8 cellular contexts compared by ENCODE assay signal in the genomic region with DNA sequence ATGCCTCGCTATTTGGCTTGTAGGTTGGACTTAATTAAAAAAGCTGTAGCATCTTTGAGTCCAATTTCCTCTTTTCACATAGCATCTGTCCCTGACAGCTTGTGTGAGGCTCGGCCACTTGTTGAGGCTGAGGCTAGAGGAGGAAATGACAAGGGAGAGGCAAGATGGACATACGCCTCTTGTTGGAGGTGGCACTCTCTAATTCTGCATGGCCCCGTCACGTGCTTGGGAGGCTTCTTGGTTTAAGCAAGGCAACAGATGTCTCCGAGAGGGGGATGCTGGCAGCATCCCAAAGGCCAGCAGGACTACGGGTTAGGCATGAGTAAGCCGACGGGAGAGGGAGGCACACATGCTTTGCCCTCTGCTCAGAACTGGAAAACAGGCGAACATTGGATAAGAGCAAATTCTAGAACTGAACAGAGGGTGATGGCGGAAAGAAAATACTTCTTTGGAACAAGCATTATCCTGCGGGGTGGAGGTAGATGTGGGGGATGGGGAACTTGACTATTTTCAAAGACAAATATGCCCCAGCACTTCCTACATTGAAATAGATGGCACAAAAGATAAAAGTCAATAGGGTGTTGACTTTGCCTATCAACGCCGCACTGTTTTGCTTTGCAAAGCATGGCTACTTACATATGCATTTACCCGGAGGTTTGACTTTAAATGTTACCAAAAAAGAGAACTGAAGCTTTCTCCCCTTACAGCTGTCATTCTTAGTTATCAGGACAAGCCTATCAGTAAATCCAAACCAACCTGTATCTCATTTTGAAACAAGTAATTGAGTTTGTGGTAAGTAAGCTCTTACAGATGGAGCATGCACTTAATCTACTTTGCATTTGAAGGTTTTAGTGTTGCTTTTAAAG.
A peak's percentile ranks its signal among the peaks of the same experiment; 100 is the strongest.
DNase-seq lines count a peak whose midpoint lies in the region; ATAC-seq and TF ChIP-seq lines count a peak whose summit lies in the region.

No MANE protein-coding gene starts in this region.

- TF ChIP-seq CTCF in fibroblast of pulmonary artery (IDR thresholded peaks at IDR 0.05; ENCODE audit: low read length, missing control alignments): no peak

- H3K27me3 Mint-ChIP-seq in activated CD8-positive, alpha-beta T cell treated with anti-CD3 and anti-CD28 coated beads, Interleukin-2, amount 10 ng/mL, durations not matched to agents 7 days and 5 days (ENCODE audit: low read depth): peaks cover 22% of the 10 kb centered on the region

- H3K9me3 Mint-ChIP-seq in activated naive CD4-positive, alpha-beta T cell treated with anti-CD3 and anti-CD28 coated beads, Interleukin-2, amount 50 U/mL, for 72 hours: no peaks in the 10 kb centered on the region
- H3K9me3 Mint-ChIP-seq in activated CD8-positive, alpha-beta T cell treated with anti-CD3 and anti-CD28 coated beads, Interleukin-2, amount 10 ng/mL, durations not matched to agents 7 days and 5 days (ENCODE audit: insufficient read depth): no peaks in the 10 kb centered on the region

- H3K4me3 ChIP-seq in fibroblast of pulmonary artery (replicated peaks; ENCODE audit: low read depth, low read length): no peak overlapping the region

- no peak overlapping the region for H3K4me3 Mint-ChIP-seq in activated CD8-positive, alpha-beta T cell treated with anti-CD3 and anti-CD28 coated beads, Interleukin-2, amount 10 ng/mL, durations not matched to agents 7 days and 5 days

- no peak overlapping the region for H3K27ac Mint-ChIP-seq in activated naive CD4-positive, alpha-beta T cell treated with anti-CD3 and anti-CD28 coated beads, Interleukin-2, amount 50 U/mL, for 72 hours
- no peak overlapping the region for H3K27ac Mint-ChIP-seq in activated CD8-positive, alpha-beta T cell treated with anti-CD3 and anti-CD28 coated beads, Interleukin-2, amount 10 ng/mL, durations not matched to agents 7 days and 5 days

- peaks cover 41% of the 10 kb centered on the region for H3K4me1 Mint-ChIP-seq in activated CD8-positive, alpha-beta T cell treated with anti-CD3 and anti-CD28 coated beads, Interleukin-2, amount 10 ng/mL, durations not matched to agents 7 days and 5 days (ENCODE audit: low read depth)

- DNase-seq in NCI-H345 (lab: John Stamatoyannopoulos, UW): peak; percentile 87
- DNase-seq in fibroblast of pulmonary artery (ENCODE audit: low read depth): peak; percentile 58
- no peak for DNase-seq in KBM-7
- no peak for DNase-seq in activated naive CD4-positive, alpha-beta T cell treated with anti-CD3 and anti-CD28 coated beads, Interleukin-2, amount 50 U/mL, for 72 hours (ENCODE audit: low spot score in 2 of 2)
- DNase-seq in left lobe of liver (ENCODE audit: low spot score): no peak
- no peak for DNase-seq in activated CD8-positive, alpha-beta T cell treated with anti-CD3 and anti-CD28 coated beads, Interleukin-2, amount 10 ng/mL, durations not matched to agents 7 days and 5 days

- POLR2A ChIA-PET in activated CD8-positive, alpha-beta T cell treated with anti-CD3 and anti-CD28 coated beads, Interleukin-2, amount 10 ng/mL, durations not matched to agents 7 days and 5 days (lab: Charles Lee): no interaction called here

- CTCF ChIA-PET in activated CD8-positive, alpha-beta T cell treated with anti-CD3 and anti-CD28 coated beads, Interleukin-2, amount 10 ng/mL, durations not matched to agents 7 days and 5 days (lab: Charles Lee): interaction anchor here (1.4 kb wide), 1 partner anchor 368 kb away, joined by 3 read pairs; no protein-coding TSS in a partner anchor

- ATAC-seq in GM18858 (IDR thresholded peaks at IDR 0.05; ENCODE audit: unreplicated experiment) (peak; percentile 59), HG02852 (IDR thresholded peaks at IDR 0.05; ENCODE audit: unreplicated experiment) (peak; percentile 59), left lobe of liver (no peak)
- no peak for ATAC-seq in activated naive CD4-positive, alpha-beta T cell treated with anti-CD3 and anti-CD28 coated beads, Interleukin-2, amount 50 U/mL, for 72 hours
- ATAC-seq in activated CD8-positive, alpha-beta T cell treated with anti-CD3 and anti-CD28 coated beads, Interleukin-2, amount 10 ng/mL, durations not matched to agents 7 days and 5 days: no peak

- H3K36me3 Mint-ChIP-seq in activated naive CD4-positive, alpha-beta T cell treated with anti-CD3 and anti-CD28 coated beads, Interleukin-2, amount 50 U/mL, for 72 hours: no peaks in the 10 kb centered on the region
- no peaks in the 10 kb centered on the region for H3K36me3 Mint-ChIP-seq in activated CD8-positive, alpha-beta T cell treated with anti-CD3 and anti-CD28 coated beads, Interleukin-2, amount 10 ng/mL, durations not matched to agents 7 days and 5 days (ENCODE audit: low read depth)

- in situ Hi-C loops in KBM-7 (cut with MboI; ENCODE audit: low pct_unique_long_range_greater_than_20kb, low sequenced_read_pairs): no loop called here

Comparison
In these comparisons a context has a peak if more than half of its experiments do, and no peak if none do; other contexts are left out.
1. ATAC-seq: peak in GM18858 (single experiment) and HG02852 (single experiment); none in activated naive CD4-positive, alpha-beta T cell treated with anti-CD3 and anti-CD28 coated beads, Interleukin-2, amount 50 U/mL, for 72 hours (0 of 2), left lobe of liver (single experiment) and activated CD8-positive, alpha-beta T cell treated with anti-CD3 and anti-CD28 coated beads, Interleukin-2, amount 10 ng/mL, durations not matched to agents 7 days and 5 days (single experiment).
2. DNase-seq: peak in NCI-H345 (single experiment) and fibroblast of pulmonary artery (single experiment); none in KBM-7 (single experiment), activated naive CD4-positive, alpha-beta T cell treated with anti-CD3 and anti-CD28 coated beads, Interleukin-2, amount 50 U/mL, for 72 hours (0 of 2), left lobe of liver (single experiment) and activated CD8-positive, alpha-beta T cell treated with anti-CD3 and anti-CD28 coated beads, Interleukin-2, amount 10 ng/mL, durations not matched to agents 7 days and 5 days (single experiment).